Comparison of ENCODE assay signal across 19 cellular contexts in the genomic region with DNA sequence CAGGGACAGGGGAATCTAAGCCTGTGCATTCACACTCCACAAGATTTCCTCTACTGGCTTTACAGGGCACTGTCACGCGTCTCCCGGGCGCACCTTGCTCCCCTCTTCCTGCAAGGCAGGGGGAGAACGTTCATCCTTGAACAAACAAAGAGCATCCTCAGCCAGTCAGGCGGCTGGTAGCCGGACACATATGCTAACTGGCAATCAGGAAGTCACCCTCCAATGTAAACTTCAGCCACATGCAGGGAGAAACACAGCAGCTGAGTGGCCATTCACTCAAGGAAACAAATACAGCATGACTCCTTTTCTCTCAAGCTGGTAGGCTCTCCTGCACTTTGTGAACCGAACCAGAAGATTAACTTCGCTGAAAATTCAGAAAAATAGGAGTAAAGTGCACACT. TPM values are rescaled to one million over a fixed set of nuclear protein-coding genes. Genes with fewer than 3 reads are reported as not detected.
DNase-seq lines count a peak whose midpoint lies in the region; TF ChIP-seq lines count a peak whose summit lies in the region.
"Had no signal": no experiment of that assay in that cellular context is flagged by ENCODE, and none has a peak within 500 bp of the region (broad histone marks: within the 10 kb centered on the region; RNA-seq: fewer than 3 reads in every experiment).

No MANE protein-coding gene starts in this region.

- no peak overlapping the region for H3K27ac ChIP-seq in Peyer's patch

- H3K27ac Mint-ChIP-seq in activated CD4-positive, alpha-beta memory T cell treated with anti-CD3 and anti-CD28 coated beads, Interleukin-2, amount 10 ng/mL, durations not matched to agents 7 days and 5 days = no peak overlapping the region
- H3K27ac Mint-ChIP-seq: B cell; CD4-positive, CD25-positive, alpha-beta regulatory T cell; T-cell had no signal

- H3K4me3 ChIP-seq in H7 (ENCODE audit: insufficient read depth, low read depth, low read length) = no peak overlapping the region
- H3K4me3 ChIP-seq in neuron (ENCODE audit: low read length) = no peak overlapping the region
- H3K4me3 ChIP-seq in Peyer's patch = no peak overlapping the region

- no peaks in the 10 kb centered on the region for H3K9me3 Mint-ChIP-seq in activated CD4-positive, alpha-beta memory T cell treated with anti-CD3 and anti-CD28 coated beads, Interleukin-2, amount 10 ng/mL, durations not matched to agents 7 days and 5 days
- H3K9me3 Mint-ChIP-seq: T-cell had no signal

- H3K4me1 ChIP-seq in neuron (ENCODE audit: insufficient read depth, low read length) (peaks cover 19% of the 10 kb centered on the region), Peyer's patch (no peaks in the 10 kb centered on the region)

- H3K4me3 Mint-ChIP-seq in activated CD4-positive, alpha-beta memory T cell treated with anti-CD3 and anti-CD28 coated beads, Interleukin-2, amount 10 ng/mL, durations not matched to agents 7 days and 5 days = no peak overlapping the region
- H3K4me3 Mint-ChIP-seq: B cell; CD4-positive, CD25-positive, alpha-beta regulatory T cell; T-cell had no signal

- CTCF ChIA-PET in activated CD4-positive, alpha-beta memory T cell treated with anti-CD3 and anti-CD28 coated beads, Interleukin-2, amount 10 ng/mL, durations not matched to agents 7 days and 5 days (lab: Charles Lee) = no interaction called here

- H3K36me3 ChIP-seq in H7 (replicated peaks; ENCODE audit: control insufficient read depth, insufficient read depth, low read length) = no peaks in the 10 kb centered on the region
- no peaks in the 10 kb centered on the region for H3K36me3 ChIP-seq in neuron (ENCODE audit: insufficient read depth, low read length)
- H3K36me3 ChIP-seq in Peyer's patch = no peaks in the 10 kb centered on the region

- peak overlapping the region; percentile 29 for H2AFZ ChIP-seq in neuron (ENCODE audit: low read depth, low read length)

- no peak for TF ChIP-seq CTCF in Peyer's patch (IDR thresholded peaks at IDR 0.05)

- peak; percentile 36 for DNase-seq in NCI-H146 (lab: John Stamatoyannopoulos, UW)
- no peak for DNase-seq in NCI-H146 treated with DMSO at 0.1 percent for 48 hours (lab: John Stamatoyannopoulos, UW; ENCODE audit: unreplicated experiment)
- DNase-seq in H7 = peak; percentile 23
- peak; percentile 65 for DNase-seq in SHP77 treated with DMSO at 0.1 percent for 48 hours (lab: John Stamatoyannopoulos, UW)
- no peak for DNase-seq in activated CD4-positive, alpha-beta memory T cell treated with anti-CD3 and anti-CD28 coated beads, Interleukin-2, amount 10 ng/mL, durations not matched to agents 7 days and 5 days
- DNase-seq in NCI-H1694 treated with DMSO at 0.1 percent for 48 hours (lab: John Stamatoyannopoulos, UW) = no peak
- DNase-seq in Peyer's patch = no peak
- DNase-seq: 8988T; CD4-positive, CD25-positive, alpha-beta regulatory T cell; DMS79 treated with DMSO at 0.1 percent for 48 hours; Karpas-422; NCI-H187; NCI-H226; NCI-H526; OCI-M1; SIG-M5; T-cell had no signal

- no peak for TF ChIP-seq POLR2A in Peyer's patch (IDR thresholded peaks at IDR 0.05)

- H3K4me1 Mint-ChIP-seq in activated CD4-positive, alpha-beta memory T cell treated with anti-CD3 and anti-CD28 coated beads, Interleukin-2, amount 10 ng/mL, durations not matched to agents 7 days and 5 days = peaks cover 6% of the 10 kb centered on the region

- H3K27me3 ChIP-seq in H7 (ENCODE audit: control insufficient read depth, insufficient read depth, low read length) = no peaks in the 10 kb centered on the region
- no peaks in the 10 kb centered on the region for H3K27me3 ChIP-seq in neuron (ENCODE audit: insufficient read depth, low read length)
- no peaks in the 10 kb centered on the region for H3K27me3 ChIP-seq in Peyer's patch

- H3K36me3 Mint-ChIP-seq in activated CD4-positive, alpha-beta memory T cell treated with anti-CD3 and anti-CD28 coated beads, Interleukin-2, amount 10 ng/mL, durations not matched to agents 7 days and 5 days (ENCODE audit: low read depth) = no peaks in the 10 kb centered on the region
- H3K36me3 Mint-ChIP-seq: CD4-positive, CD25-positive, alpha-beta regulatory T cell; T-cell had no signal

- peaks cover 13% of the 10 kb centered on the region for H3K27me3 Mint-ChIP-seq in activated CD4-positive, alpha-beta memory T cell treated with anti-CD3 and anti-CD28 coated beads, Interleukin-2, amount 10 ng/mL, durations not matched to agents 7 days and 5 days
- H3K27me3 Mint-ChIP-seq: B cell had no signal

- POLR2A ChIA-PET in activated CD4-positive, alpha-beta memory T cell treated with anti-CD3 and anti-CD28 coated beads, Interleukin-2, amount 10 ng/mL, durations not matched to agents 7 days and 5 days (lab: Charles Lee) = no interaction called here

- peaks cover 2% of the 10 kb centered on the region for H3K9me3 ChIP-seq in neuron (ENCODE audit: low read length)
- H3K9me3 ChIP-seq in Peyer's patch = no peaks in the 10 kb centered on the region

RNA-seq across cellular contexts. Expression of a gene that starts 10.8 kb away (rescaled TPM):
- 104 and 124 TPM in 2 replicates for total RNA-seq in H7 (2014; rRNA removed; shearing (Covaris generic))
- 10 to 100 TPM; 66.2 to 66.5 TPM for total RNA-seq in activated CD4-positive, alpha-beta memory T cell treated with anti-CD3 and anti-CD28 coated beads, Interleukin-2, amount 10 ng/mL, durations not matched to agents 7 days and 5 days
- total RNA-seq in Peyer's patch = 10 to 100 TPM; 12.4 to 19.0 (median 18.1) TPM

Comparison
In these comparisons a context has a peak if more than half of its experiments do, and no peak if none do; other contexts are left out.
1. DNase-seq: peak in NCI-H146 (single experiment), H7 (single experiment) and SHP77 treated with DMSO at 0.1 percent for 48 hours (single experiment); none in NCI-H146 treated with DMSO at 0.1 percent for 48 hours (single experiment), activated CD4-positive, alpha-beta memory T cell treated with anti-CD3 and anti-CD28 coated beads, Interleukin-2, amount 10 ng/mL, durations not matched to agents 7 days and 5 days (single experiment), NCI-H1694 treated with DMSO at 0.1 percent for 48 hours (single experiment) and Peyer's patch (0 of 3).